Comparison of ENCODE assay signal across 7 cellular contexts in the genomic region with DNA sequence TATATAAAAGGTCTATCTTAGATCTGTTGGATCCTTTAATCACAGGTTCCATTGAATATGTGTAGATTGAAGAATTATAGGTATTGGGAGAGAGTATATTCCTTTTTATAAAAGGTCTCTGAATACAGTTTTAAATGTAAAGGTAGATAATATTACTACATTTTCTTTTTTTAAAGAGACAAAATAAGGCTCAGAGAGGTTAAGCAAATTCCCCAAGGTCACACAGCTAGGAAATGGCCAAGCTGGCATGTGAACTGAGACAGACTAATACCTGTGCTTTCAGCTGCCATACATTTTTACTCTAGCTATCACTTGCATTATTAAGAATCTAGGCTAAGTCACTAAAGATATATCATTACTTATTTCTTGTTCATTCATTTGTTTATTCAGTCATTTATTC.
"Had no signal": no experiment of that assay in that cellular context is flagged by ENCODE, and none has a peak within 500 bp of the region (broad histone marks: within the 10 kb centered on the region; RNA-seq: fewer than 3 reads in every experiment).

No MANE protein-coding gene starts in this region.

- H3K4me3 ChIP-seq: GM12878 had no signal

- DNase-seq: GDM1, GF-D8 had no signal

- FAIRE-seq: G401.6, GM12878, GM12891, GM12892, GM18507 had no signal

- ATAC-seq: GM12878 had no signal
